16 cellular contexts compared by ENCODE assay signal in genomic region chr10:77510294-77510693, GRCh38.
DNase-seq lines count a peak whose midpoint lies in the region; ATAC-seq and TF ChIP-seq lines count a peak whose summit lies in the region.
"Had no signal": no experiment of that assay in that cellular context is flagged by ENCODE, and none has a peak within 500 bp of the region (broad histone marks: within the 10 kb centered on the region; RNA-seq: fewer than 3 reads in every experiment).

No MANE protein-coding gene starts in this region.

- CTCF ChIA-PET in SK-N-SH (lab: Yijun Ruan, JAX) = interaction anchor here (1.0 to 2.3 kb wide), 3 partner anchors 12 to 344 kb away, joined by 3 to 7 read pairs (median 5); no protein-coding TSS in a partner anchor

- H3K79me2 ChIP-seq in SK-N-SH (ENCODE audit: insufficient read depth) = peaks cover 28% of the 10 kb centered on the region

- no peak overlapping the region for H3K9ac ChIP-seq in SK-N-SH

- H2AFZ ChIP-seq in SK-N-SH (ENCODE audit: low read depth) = no peak overlapping the region
- H2AFZ ChIP-seq: GM23338 had no signal

- no peak for DNase-seq in SK-N-SH
- no peak for DNase-seq in sigmoid colon
- DNase-seq in BE2C = no peak
- no peak for DNase-seq in MG63
- DNase-seq: CD8-positive, alpha-beta T cell; COR-L47; DMS153; DMS79 treated with DMSO at 0.1 percent for 48 hours; EL; H7 had no signal

- H3K36me3 ChIP-seq in SK-N-SH (replicated peaks in 1 of 2; ENCODE audit: control insufficient read depth in 1 of 2, insufficient read depth in 2 of 2, low read length in 1 of 2) = no peaks in the 10 kb centered on the region
- H3K36me3 ChIP-seq in sigmoid colon = no peaks in the 10 kb centered on the region
- H3K36me3 ChIP-seq in BE2C = no peaks in the 10 kb centered on the region
- H3K36me3 ChIP-seq in MG63 = no peaks in the 10 kb centered on the region; the same call in none of the 2 replicates

- H3K4me3 ChIP-seq in SK-N-SH (ENCODE audit: low read depth in 2 of 2, low read length in 1 of 2) = no peak overlapping the region
- H3K4me3 ChIP-seq in sigmoid colon = no peak overlapping the region
- no peak overlapping the region for H3K4me3 ChIP-seq in BE2C (ENCODE audit: low read depth, low read length)
- no peak overlapping the region for H3K4me3 ChIP-seq in MG63
- H3K4me3 ChIP-seq: GM23338, K562 had no signal

- TF ChIP-seq CTCF in SK-N-SH (IDR thresholded peaks at IDR 0.05) = no peak
- TF ChIP-seq CTCF in VCaP (conservative IDR thresholded peaks at IDR 0.05) = no peak
- no peak for TF ChIP-seq CTCF in sigmoid colon (IDR thresholded peaks at IDR 0.05)
- no peak for TF ChIP-seq CTCF in BE2C (IDR thresholded peaks at IDR 0.05; ENCODE audit: low read depth, low read length)

- ATAC-seq in SK-N-SH treated with all-trans-retinoic acid at 6 μM for 48 hours = no peak
- no peak for ATAC-seq in GM19324 (IDR thresholded peaks at IDR 0.05; ENCODE audit: low FRiP score, unreplicated experiment)
- ATAC-seq: CD8-positive, alpha-beta T cell; GM23338; K562 had no signal

- no peak for TF ChIP-seq EP300 in SK-N-SH (IDR thresholded peaks at IDR 0.05; ENCODE audit: borderline replicate concordance in 1 of 2, low read depth in 1 of 2, low read length in 1 of 2)
- no peak for TF ChIP-seq EP300 in sigmoid colon (IDR thresholded peaks at IDR 0.05)

- no peaks in the 10 kb centered on the region for H3K9me2 ChIP-seq in SK-N-SH

- peak overlapping the region; percentile 72 to 94 for H3K27ac ChIP-seq in SK-N-SH (ENCODE audit: low read depth in 2 of 2, low read length in 1 of 2)
- peak overlapping the region; percentile 73 for H3K27ac ChIP-seq in VCaP
- H3K27ac ChIP-seq in sigmoid colon = peak overlapping the region in 3 of 4 donors; percentile 71 to 84 (median 82)
- H3K27ac ChIP-seq: HL-60 had no signal

- no peaks in the 10 kb centered on the region for H3K27me3 ChIP-seq in SK-N-SH (ENCODE audit: insufficient read depth)
- H3K27me3 ChIP-seq in sigmoid colon = no peaks in the 10 kb centered on the region
- H3K27me3 ChIP-seq in BE2C = no peaks in the 10 kb centered on the region
- no peaks in the 10 kb centered on the region for H3K27me3 ChIP-seq in MG63

- TF ChIP-seq POLR2A in sigmoid colon (IDR thresholded peaks at IDR 0.05) = no peak

- no peak for TF ChIP-seq RAD21 in SK-N-SH (IDR thresholded peaks at IDR 0.05; ENCODE audit: low read length)

- no peaks in the 10 kb centered on the region for H4K20me1 ChIP-seq in SK-N-SH (ENCODE audit: insufficient read depth)

- WGBS in SK-N-SH (ENCODE audit: low lambda C conversion rate) = 71% methylated on average over 2 of the region's 2 CpGs
- 85 to 90% methylated on average over 2 of the region's 2 CpGs for WGBS in sigmoid colon, 2 donors

- H3K4me1 ChIP-seq in SK-N-SH (ENCODE audit: control insufficient read depth in 1 of 2, insufficient read depth in 2 of 2, low read depth in 1 of 2, low read length in 1 of 2) (peaks cover 58 to 69% of the 10 kb centered on the region in 2 experiments), sigmoid colon (peaks cover 0 to 84% (median 82%) of the 10 kb centered on the region in 4 donors), BE2C (peaks cover 64% of the 10 kb centered on the region)

- H3F3A ChIP-seq in SK-N-SH (replicated peaks; ENCODE audit: insufficient read depth) = peaks cover 54% of the 10 kb centered on the region

- POLR2A ChIA-PET in SK-N-SH (lab: Yijun Ruan, JAX) = no interaction called here

- no peaks in the 10 kb centered on the region for H3K9me3 ChIP-seq in SK-N-SH
- H3K9me3 ChIP-seq in sigmoid colon = no peaks in the 10 kb centered on the region
- no peaks in the 10 kb centered on the region for H3K9me3 ChIP-seq in BE2C
- no peaks in the 10 kb centered on the region for H3K9me3 ChIP-seq in MG63

- intact Hi-C loops in sigmoid colon (cut with DNase I) = no loop called here

- H3K4me2 ChIP-seq in SK-N-SH = 0 out of 2 replicates have a peak overlapping the region, but pooled peaks have one; percentile 64
- H3K4me2 ChIP-seq: GM23338 had no signal

TF ChIP-seq in SK-N-SH, 30 proteins besides CTCF, POLR2A, EP300 and RAD21 (continues in another document):
- no peak for TF ChIP-seq MAX (IDR thresholded peaks at IDR 0.05; ENCODE audit: low read depth)
- TF ChIP-seq USF2 (IDR thresholded peaks at IDR 0.05; ENCODE audit: borderline replicate concordance, low read depth, low read length) = no peak
- TF ChIP-seq, protein P1, sequence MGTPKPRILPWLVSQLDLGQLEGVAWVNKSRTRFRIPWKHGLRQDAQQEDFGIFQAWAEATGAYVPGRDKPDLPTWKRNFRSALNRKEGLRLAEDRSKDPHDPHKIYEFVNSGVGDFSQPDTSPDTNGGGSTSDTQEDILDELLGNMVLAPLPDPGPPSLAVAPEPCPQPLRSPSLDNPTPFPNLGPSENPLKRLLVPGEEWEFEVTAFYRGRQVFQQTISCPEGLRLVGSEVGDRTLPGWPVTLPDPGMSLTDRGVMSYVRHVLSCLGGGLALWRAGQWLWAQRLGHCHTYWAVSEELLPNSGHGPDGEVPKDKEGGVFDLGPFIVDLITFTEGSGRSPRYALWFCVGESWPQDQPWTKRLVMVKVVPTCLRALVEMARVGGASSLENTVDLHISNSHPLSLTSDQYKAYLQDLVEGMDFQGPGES (IDR thresholded peaks at IDR 0.05; ENCODE audit: low read depth, low read length) = no peak
- no peak for TF ChIP-seq SMC3 (IDR thresholded peaks at IDR 0.05; ENCODE audit: low read depth, low read length)
- no peak for TF ChIP-seq TCF12 (IDR thresholded peaks at IDR 0.05)
- no peak for TF ChIP-seq MEF2A (IDR thresholded peaks at IDR 0.05; ENCODE audit: borderline replicate concordance, low read depth)
- TF ChIP-seq RCOR1 (IDR thresholded peaks at IDR 0.05; ENCODE audit: low read length) = no peak
- TF ChIP-seq TEAD4 (IDR thresholded peaks at IDR 0.05; ENCODE audit: borderline replicate concordance, insufficient read depth) = no peak
- TF ChIP-seq FOSL2 (IDR thresholded peaks at IDR 0.05; ENCODE audit: borderline replicate concordance, low read depth) = no peak

TF ChIP-seq in SK-N-SH treated with all-trans-retinoic acid at 6 μM for 48 hours, 23 proteins besides CTCF, POLR2A, EP300 and RAD21:
- TF ChIP-seq GLIS3 (CRISPR knock-in tag; IDR thresholded peaks at IDR 0.05) = no peak
